Comparison of ENCODE assay signal across 9 cellular contexts in genomic region chr10:133309111-133309719, GRCh38. TPM values are rescaled to one million over a fixed set of nuclear protein-coding genes. Genes with fewer than 3 reads are reported as not detected.
DNase-seq lines count a peak whose midpoint lies in the region; ATAC-seq, FAIRE-seq and TF ChIP-seq lines count a peak whose summit lies in the region.
"Had no signal": no experiment of that assay in that cellular context is flagged by ENCODE, and none has a peak within 500 bp of the region (broad histone marks: within the 10 kb centered on the region; RNA-seq: fewer than 3 reads in every experiment).

No MANE protein-coding gene starts in this region.

- no peaks in the 10 kb centered on the region for H3K9me3 ChIP-seq in CD4-positive, alpha-beta T cell (ENCODE audit: control insufficient read depth, low read length)
- no peaks in the 10 kb centered on the region for H3K9me3 ChIP-seq in endothelial cell of umbilical vein (replicated peaks; ENCODE audit: control insufficient read depth, insufficient read depth, low read length)

- ATAC-seq in CD4-positive, alpha-beta T cell (ENCODE audit: poor library complexity) = peak; percentile 67
- ATAC-seq in GM19463 (IDR thresholded peaks at IDR 0.05; ENCODE audit: unreplicated experiment) = peak; percentile 79
- peak; percentile 49 for ATAC-seq in HG03575 (IDR thresholded peaks at IDR 0.05; ENCODE audit: extremely low read depth, insufficient number of reproducible peaks, low FRiP score, unreplicated experiment)

- no peak for TF ChIP-seq CTCF in CD4-positive, alpha-beta T cell (IDR thresholded peaks at IDR 0.05)
- no peak for TF ChIP-seq CTCF in endothelial cell of umbilical vein (IDR thresholded peaks at IDR 0.05; ENCODE audit: extremely low read depth in 1 of 2, insufficient read depth in 1 of 2, low read depth in 1 of 2, low read length in 2 of 2)

- H3K9me1 ChIP-seq in endothelial cell of umbilical vein (replicated peaks; ENCODE audit: control insufficient read depth, extremely low read depth, insufficient read depth, low read length) = no peaks in the 10 kb centered on the region

- H2AFZ ChIP-seq in endothelial cell of umbilical vein (ENCODE audit: low read depth, low read length) = peak overlapping the region; percentile 85

- intact Hi-C loops in CD4-positive, alpha-beta T cell (cut with DNase I, micrococcal nuclease) = loop anchor here (1.0 to 5.0 kb wide), 3 partner anchors 49 to 64 kb away; partner anchors contain the start of genes ECHS1 (in 2 of the 2) and FUOM (in 1 of the 2)
- intact Hi-C loops in endothelial cell of umbilical vein (cut with micrococcal nuclease) = loop anchor here (1.0 to 10.0 kb wide), 4 partner anchors 15 to 644 kb away; partner anchors contain the start of genes ECHS1 and MTG1

- FAIRE-seq in endothelial cell of umbilical vein (lab: Jason Lieb, UNC) = peak; percentile 82
- FAIRE-seq: endometrium had no signal

- H3K9me3 Mint-ChIP-seq in CD4-positive, alpha-beta T cell = no peaks in the 10 kb centered on the region

- H3K27ac ChIP-seq in CD4-positive, alpha-beta T cell (ENCODE audit: low read depth, low read length) = peak overlapping the region; percentile 99
- peak overlapping the region; percentile 87 for H3K27ac ChIP-seq in endothelial cell of umbilical vein (ENCODE audit: insufficient read depth, low read depth, low read length)

- CTCF ChIA-PET in CD4-positive, alpha-beta T cell (lab: Charles Lee) = no interaction called here
- CTCF ChIA-PET in endothelial cell of umbilical vein (lab: Charles Lee) = no interaction called here

- H3K4me1 ChIP-seq in endothelial cell of umbilical vein (ENCODE audit: control insufficient read depth, extremely low read depth, insufficient read depth, low read length) = peaks cover 7% of the 10 kb centered on the region

- no peaks in the 10 kb centered on the region for H3K27me3 ChIP-seq in CD4-positive, alpha-beta T cell (ENCODE audit: control insufficient read depth, insufficient read depth, low read length)
- no peaks in the 10 kb centered on the region for H3K27me3 ChIP-seq in endothelial cell of umbilical vein (ENCODE audit: control insufficient read depth in 2 of 2, insufficient read depth in 2 of 2, low read length in 2 of 2)

- H3K4me3 ChIP-seq in endothelial cell of umbilical vein (replicated peaks in 1 of 3; ENCODE audit: insufficient read depth in 1 of 3, low read depth in 1 of 3, low read length in 3 of 3) = peak overlapping the region; percentile 55 to 78 (median 75)

- H3K79me2 ChIP-seq in endothelial cell of umbilical vein (ENCODE audit: control insufficient read depth, insufficient read depth, low read length) = peaks cover 29% of the 10 kb centered on the region

- peak overlapping the region; percentile 87 for H3K27ac Mint-ChIP-seq in CD4-positive, alpha-beta T cell

- TF ChIP-seq POLR2A in endothelial cell of umbilical vein (IDR thresholded peaks at IDR 0.05; ENCODE audit: low read depth, low read length) = no peak

- peak; percentile 89 to 96 (median 94) for DNase-seq in CD4-positive, alpha-beta T cell
- DNase-seq in NOMO-1 treated with DMSO at 0.1 percent for 48 hours (lab: John Stamatoyannopoulos, UW; ENCODE audit: unreplicated experiment) (peak; percentile 62), activated T-cell treated with anti-CD3 and anti-CD28 coated beads for 24 hours (ENCODE audit: low read depth) (peak; percentile 83), endothelial cell of umbilical vein (ENCODE audit: low read depth, low spot score) (peak; percentile 92), middle frontal gyrus (ENCODE audit: extremely low spot score, low spot score) (peak; percentile 59)
- DNase-seq in stimulated activated CD8-positive, alpha-beta memory T cell treated with anti-CD3 and anti-CD28 coated beads, Interleukin-2, amount 100 ng/mL, for 48 hours (ENCODE audit: low read depth in 2 of 2) = peak; percentile 86 to 90

- no peaks in the 10 kb centered on the region for H4K20me1 ChIP-seq in endothelial cell of umbilical vein (replicated peaks; ENCODE audit: control insufficient read depth, extremely low read depth, insufficient read depth, low read length)

- dilution Hi-C loops in endothelial cell of umbilical vein (cut with MboI; ENCODE audit: extremely low pct_ligation_motif_present, low sequenced_read_pairs) = no loop called here

- peak overlapping the region; percentile 53 for H3K4me2 ChIP-seq in endothelial cell of umbilical vein (ENCODE audit: insufficient read depth, low read length)

- POLR2A ChIA-PET in CD4-positive, alpha-beta T cell (lab: Charles Lee) = no interaction called here
- POLR2A ChIA-PET in endothelial cell of umbilical vein (lab: Charles Lee) = no interaction called here

- peak overlapping the region; percentile 95 for H3K9ac ChIP-seq in endothelial cell of umbilical vein (replicated peaks; ENCODE audit: extremely low read depth, insufficient read depth, low read length)

- no TSS peak for BruUV-seq in endothelial cell of umbilical vein (replicated peaks; lab: Mats Ljungman, UMichigan)

- H3K36me3 Mint-ChIP-seq in CD4-positive, alpha-beta T cell (ENCODE audit: low read depth) = peaks cover 51% of the 10 kb centered on the region

- H3K27me3 Mint-ChIP-seq in CD4-positive, alpha-beta T cell = peaks cover 7% of the 10 kb centered on the region

- H3K36me3 ChIP-seq in endothelial cell of umbilical vein (ENCODE audit: control insufficient read depth in 2 of 2, extremely low read depth in 1 of 2, insufficient read depth in 2 of 2, low read length in 2 of 2) = peaks cover 3 to 5% of the 10 kb centered on the region in 2 experiments

- H3K4me3 Mint-ChIP-seq in CD4-positive, alpha-beta T cell = peak overlapping the region; percentile 86

- peaks cover 29% of the 10 kb centered on the region for H3K4me1 Mint-ChIP-seq in CD4-positive, alpha-beta T cell (ENCODE audit: low read depth)

TF ChIP-seq in endothelial cell of umbilical vein, 7 proteins besides CTCF, POLR2A, EP300 and RAD21 (continues in another document):
- TF ChIP-seq EZH2 (IDR thresholded peaks at IDR 0.05; ENCODE audit: borderline replicate concordance, low read depth, low read length, severe bottlenecking) = no peak
- no peak for TF ChIP-seq JUN (IDR thresholded peaks at IDR 0.05; ENCODE audit: borderline replicate concordance, insufficient read depth, insufficient read length, low read depth)
- TF ChIP-seq GATA2 (IDR thresholded peaks at IDR 0.05; ENCODE audit: insufficient read depth, insufficient read length, low read depth, low read length) = no peak
- TF ChIP-seq POLR2AphosphoS5 (IDR thresholded peaks at IDR 0.05; ENCODE audit: insufficient read depth, low read depth, low read length) = no peak

RNA-seq across cellular contexts. Expression of gene ZNF511, which starts 0.5 kb away (rescaled TPM):
- total RNA-seq in CD4-positive, alpha-beta T cell = 10 to 100 TPM; 38.1 to 40.9 TPM
- 37.9 and 40.4 TPM in 2 replicates for total RNA-seq in endothelial cell of umbilical vein
- polyA plus RNA-seq in endothelial cell of umbilical vein = 25.6 and 36.3 TPM in 2 replicates
- 26.7 and 27.1 TPM in 2 replicates for polyA plus RNA-seq in endothelial cell of umbilical vein (2011; cell fraction: cytosol; rRNA removed)
- polyA plus RNA-seq in endothelial cell of umbilical vein (2011; cell fraction: nucleus; rRNA removed) = 32.4 and 34.5 TPM in 2 replicates
- 22.4 and 27.5 TPM in 2 replicates for polyA plus RNA-seq in endothelial cell of umbilical vein (2012)
- 14.1 and 17.0 TPM in 2 replicates for polyA minus RNA-seq in endothelial cell of umbilical vein
- polyA minus RNA-seq in endothelial cell of umbilical vein (2011; cell fraction: cytosol; rRNA and poly(A)+ RNA removed) = 20.7 TPM
- 6.8 and 7.2 TPM in 2 replicates for polyA minus RNA-seq in endothelial cell of umbilical vein (2011; cell fraction: nucleus; rRNA and poly(A)+ RNA removed)

RNA-seq across cellular contexts. Expression of gene TUBGCP2, which starts 0.5 kb away (rescaled TPM):
- 10 to 100 TPM; 89.3 to 94.2 TPM for total RNA-seq in CD4-positive, alpha-beta T cell
- 48.8 and 53.1 TPM in 2 replicates for total RNA-seq in endothelial cell of umbilical vein
- polyA plus RNA-seq in endothelial cell of umbilical vein = 37.1 and 45.6 TPM in 2 replicates
- 32.5 and 35.4 TPM in 2 replicates for polyA plus RNA-seq in endothelial cell of umbilical vein (2011; cell fraction: cytosol; rRNA removed)
- 60.6 and 64.5 TPM in 2 replicates for polyA plus RNA-seq in endothelial cell of umbilical vein (2011; cell fraction: nucleus; rRNA removed)
- polyA plus RNA-seq in endothelial cell of umbilical vein (2012) = 40.4 and 47.6 TPM in 2 replicates
- polyA minus RNA-seq in endothelial cell of umbilical vein = 37.1 and 47.7 TPM in 2 replicates
- polyA minus RNA-seq in endothelial cell of umbilical vein (2011; cell fraction: cytosol; rRNA and poly(A)+ RNA removed) = 35.3 TPM
- 31.0 and 41.8 TPM in 2 replicates for polyA minus RNA-seq in endothelial cell of umbilical vein (2011; cell fraction: nucleus; rRNA and poly(A)+ RNA removed)

RNA-seq across cellular contexts. Expression of gene CALY, which starts 27.5 kb away (rescaled TPM):
- 1 to 10 TPM; 3.8 to 3.9 TPM for total RNA-seq in CD4-positive, alpha-beta T cell
- not detected in 2 replicates for total RNA-seq in endothelial cell of umbilical vein
- not detected in 2 replicates for polyA plus RNA-seq in endothelial cell of umbilical vein
- polyA plus RNA-seq in endothelial cell of umbilical vein (2011; cell fraction: cytosol; rRNA removed) = not detected in 2 replicates
- polyA plus RNA-seq in endothelial cell of umbilical vein (2011; cell fraction: nucleus; rRNA removed) = 0.08 TPM in 1 of 2 replicates, not detected in the other
- not detected in 2 replicates for polyA plus RNA-seq in endothelial cell of umbilical vein (2012)
- not detected in 2 replicates for polyA minus RNA-seq in endothelial cell of umbilical vein
- polyA minus RNA-seq in endothelial cell of umbilical vein (2011; cell fraction: cytosol; rRNA and poly(A)+ RNA removed) = not detected
- not detected in 2 replicates for polyA minus RNA-seq in endothelial cell of umbilical vein (2011; cell fraction: nucleus; rRNA and poly(A)+ RNA removed)

RNA-seq across cellular contexts. Expression of gene ADAM8, which starts 32.5 kb away (rescaled TPM):
- total RNA-seq in CD4-positive, alpha-beta T cell = 10 to 100 TPM; 95.6 to 95.9 TPM
- total RNA-seq in endothelial cell of umbilical vein = 0.55 and 1.5 TPM in 2 replicates
- polyA plus RNA-seq in endothelial cell of umbilical vein = 0.49 and 0.51 TPM in 2 replicates
- 0.08 TPM in 2 replicates for polyA plus RNA-seq in endothelial cell of umbilical vein (2011; cell fraction: cytosol; rRNA removed)
- polyA plus RNA-seq in endothelial cell of umbilical vein (2011; cell fraction: nucleus; rRNA removed) = 2.2 and 2.3 TPM in 2 replicates
- 0.25 and 0.72 TPM in 2 replicates for polyA plus RNA-seq in endothelial cell of umbilical vein (2012)
- 0.10 and 0.47 TPM in 2 replicates for polyA minus RNA-seq in endothelial cell of umbilical vein
- polyA minus RNA-seq in endothelial cell of umbilical vein (2011; cell fraction: cytosol; rRNA and poly(A)+ RNA removed) = 2.8 TPM
- 0.82 and 2.5 TPM in 2 replicates for polyA minus RNA-seq in endothelial cell of umbilical vein (2011; cell fraction: nucleus; rRNA and poly(A)+ RNA removed)

RNA-seq across cellular contexts. Expression of gene PRAP1, which starts 38.0 kb away (rescaled TPM):
- not detected for total RNA-seq in CD4-positive, alpha-beta T cell
- not detected in 2 replicates for total RNA-seq in endothelial cell of umbilical vein
- not detected in 2 replicates for polyA plus RNA-seq in endothelial cell of umbilical vein
- not detected in 2 replicates for polyA plus RNA-seq in endothelial cell of umbilical vein (2011; cell fraction: cytosol; rRNA removed)
- polyA plus RNA-seq in endothelial cell of umbilical vein (2011; cell fraction: nucleus; rRNA removed) = not detected in 2 replicates
- polyA plus RNA-seq in endothelial cell of umbilical vein (2012) = not detected in 2 replicates
- not detected in 2 replicates for polyA minus RNA-seq in endothelial cell of umbilical vein
- polyA minus RNA-seq in endothelial cell of umbilical vein (2011; cell fraction: cytosol; rRNA and poly(A)+ RNA removed) = not detected
- not detected in 2 replicates for polyA minus RNA-seq in endothelial cell of umbilical vein (2011; cell fraction: nucleus; rRNA and poly(A)+ RNA removed)

Comparison
In these comparisons a context has a peak if more than half of its experiments do, and no peak if none do; other contexts are left out.
1. Peak in every context shown above with its lines: DNase-seq, ATAC-seq, H3K4me3 ChIP-seq and H3K27ac ChIP-seq.